ENCODE assay signal across 10 cellular contexts in genomic region chr16:67917140-67917851, GRCh38. TPM values are rescaled to one million over a fixed set of nuclear protein-coding genes. Genes with fewer than 3 reads are reported as not detected.
DNase-seq lines count a peak whose midpoint lies in the region; ATAC-seq and TF ChIP-seq lines count a peak whose summit lies in the region.
"Had no signal": no experiment of that assay in that cellular context is flagged by ENCODE, and none has a peak within 500 bp of the region (broad histone marks: within the 10 kb centered on the region; RNA-seq: fewer than 3 reads in every experiment).

No MANE protein-coding gene starts in this region.

- H3K36me3 Mint-ChIP-seq in nephron (ENCODE audit: low read depth): peaks cover 24% of the 10 kb centered on the region

- no peaks in the 10 kb centered on the region for H3K27me3 Mint-ChIP-seq in nephron (ENCODE audit: low read depth)

- ATAC-seq in GM21825 (IDR thresholded peaks at IDR 0.05; ENCODE audit: unreplicated experiment) (no peak), GM21786 (IDR thresholded peaks at IDR 0.05; ENCODE audit: unreplicated experiment) (no peak), omental fat pad (ENCODE audit: low FRiP score) (no peak)

- H3K9me3 Mint-ChIP-seq in nephron: no peaks in the 10 kb centered on the region

- H3K4me3 ChIP-seq in MG63 (no peak overlapping the region), choroid plexus epithelial cell (ENCODE audit: low read depth, low read length) (no peak overlapping the region), MM.1S (ENCODE audit: low read length) (no peak overlapping the region)

- peak overlapping the region; percentile 47 to 75 (median 54) for H3K27ac Mint-ChIP-seq in nephron

- H3K9ac ChIP-seq in MM.1S (ENCODE audit: low read length): no peak overlapping the region

- H3F3A ChIP-seq in MM.1S (ENCODE audit: insufficient read depth, low read length): no peaks in the 10 kb centered on the region

- H3K79me2 ChIP-seq in MM.1S (ENCODE audit: low read length): peaks cover 9% of the 10 kb centered on the region

- H3K4me1 Mint-ChIP-seq in nephron: peaks cover 32% of the 10 kb centered on the region

- no peaks in the 10 kb centered on the region for H3K9me2 ChIP-seq in MM.1S (replicated peaks; ENCODE audit: insufficient read depth, low read length)

- H4K20me1 ChIP-seq in MM.1S (ENCODE audit: insufficient read depth, low read length): no peaks in the 10 kb centered on the region

- no peak overlapping the region for H3K27ac ChIP-seq in MM.1S (ENCODE audit: low read length)
- H3K27ac ChIP-seq: brain microvascular endothelial cell had no signal

- H3K36me3 ChIP-seq in MG63: no peaks in the 10 kb centered on the region; the same call in 1 of the 2 replicates
- H3K36me3 ChIP-seq in MM.1S (replicated peaks; ENCODE audit: insufficient read depth, low read length): no peaks in the 10 kb centered on the region

- H3K4me2 ChIP-seq in MM.1S (ENCODE audit: low read depth, low read length): no peak overlapping the region

- H3K4me1 ChIP-seq in MM.1S (ENCODE audit: low read length): no peaks in the 10 kb centered on the region

- DNase-seq in AG20443 (ENCODE audit: low spot score) (peak; percentile 55), MG63 (peak; percentile 40), choroid plexus epithelial cell (ENCODE audit: low read depth) (peak; percentile 42), omental fat pad (ENCODE audit: low spot score) (no peak), MM.1S (no peak)

- H3K27me3 ChIP-seq in MG63 (no peaks in the 10 kb centered on the region), MM.1S (replicated peaks; ENCODE audit: insufficient read depth, low read length) (no peaks in the 10 kb centered on the region)
- H3K27me3 ChIP-seq: brain microvascular endothelial cell had no signal

- no peak overlapping the region for H2AFZ ChIP-seq in MM.1S (ENCODE audit: low read length)

- H3K9me3 ChIP-seq in MG63: no peaks in the 10 kb centered on the region
- no peaks in the 10 kb centered on the region for H3K9me3 ChIP-seq in MM.1S (replicated peaks; ENCODE audit: insufficient read depth, low read length)

- TF ChIP-seq CTCF in choroid plexus epithelial cell (conservative IDR thresholded peaks at IDR 0.05; ENCODE audit: low read depth, low read length) (no peak), nephron (IDR thresholded peaks at IDR 0.05; ENCODE audit: unreplicated experiment in 3 of 3) (no peak), omental fat pad (IDR thresholded peaks at IDR 0.05) (no peak), MM.1S (IDR thresholded peaks at IDR 0.05; ENCODE audit: low read length) (no peak)

- no peak overlapping the region for H3K4me3 Mint-ChIP-seq in nephron

RNA-seq across cellular contexts. Expression of gene CTRL, which starts 14.4 kb away (rescaled TPM):
- total RNA-seq in MG63 (2014; rRNA removed; shearing (Covaris generic); ENCODE audit: low replicate concordance): 0.72 and 1.9 TPM in 2 replicates
- total RNA-seq in omental fat pad: 1 to 10 TPM in 3 of 4 donors, under 1 TPM in 1; 0.65 to 5.0 (median 2.3) TPM

RNA-seq across cellular contexts. Expression of gene PSMB10, which starts 19.4 kb away (rescaled TPM):
- total RNA-seq in MG63 (2014; rRNA removed; shearing (Covaris generic); ENCODE audit: low replicate concordance): 8.8 and 12.7 TPM in 2 replicates
- 10 to 100 TPM; 29.9 to 53.0 (median 45.3) TPM for total RNA-seq in omental fat pad

RNA-seq across cellular contexts. Expression of gene PSKH1, which starts 24.2 kb away (rescaled TPM):
- 3.1 and 13.8 TPM in 2 replicates for total RNA-seq in MG63 (2014; rRNA removed; shearing (Covaris generic); ENCODE audit: low replicate concordance)
- total RNA-seq in omental fat pad: 10 to 100 TPM; 16.1 to 24.6 (median 19.9) TPM

RNA-seq across cellular contexts. Expression of gene LCAT, which starts 26.6 kb away (rescaled TPM):
- total RNA-seq in MG63 (2014; rRNA removed; shearing (Covaris generic); ENCODE audit: low replicate concordance): 0.16 TPM in 1 of 2 replicates, not detected in the other
- 10 to 100 TPM in 3 of 4 donors, 1 to 10 TPM in 1; 7.7 to 52.2 (median 13.0) TPM for total RNA-seq in omental fat pad

RNA-seq across cellular contexts. Expression of gene NRN1L, which starts 32.6 kb away (rescaled TPM):
- total RNA-seq in MG63 (2014; rRNA removed; shearing (Covaris generic); ENCODE audit: low replicate concordance): not detected in 2 replicates
- total RNA-seq in omental fat pad: 1 to 10 TPM in 2 of 4 donors, not detected in 2; 3.0 to 5.5 TPM
- total RNA-seq: SK-MEL-5 had no signal

Comparison
In these comparisons a context has a peak if more than half of its experiments do, and no peak if none do; other contexts are left out.
1. DNase-seq: peak in AG20443 (single experiment), MG63 (single experiment) and choroid plexus epithelial cell (single experiment); none in omental fat pad (single experiment) and MM.1S (single experiment).